ENCODE assay signal across 26 cellular contexts in genomic region chr1:205725514-205725913, GRCh38. TPM values are rescaled to one million over a fixed set of nuclear protein-coding genes. Genes with fewer than 3 reads are reported as not detected.
DNase-seq lines count a peak whose midpoint lies in the region; ATAC-seq and TF ChIP-seq lines count a peak whose summit lies in the region.
"Had no signal": no experiment of that assay in that cellular context is flagged by ENCODE, and none has a peak within 500 bp of the region (broad histone marks: within the 10 kb centered on the region; RNA-seq: fewer than 3 reads in every experiment).

No MANE protein-coding gene starts in this region.

- H3K36me3 Mint-ChIP-seq in natural killer cell: peaks cover 4% of the 10 kb centered on the region
- H3K36me3 Mint-ChIP-seq in natural killer cell treated with Interleukin-12 subunit alpha and Interleukin-12 subunit beta and Interleukin-15 and Interleukin-18, amount 100 ng/mL, for 72 hours: peaks cover 4% of the 10 kb centered on the region
- peaks cover 32% of the 10 kb centered on the region for H3K36me3 Mint-ChIP-seq in mesothelial cell of epicardium

- intact Hi-C loops in natural killer cell (cut with micrococcal nuclease): no loop called here

- H3K27me3 Mint-ChIP-seq in natural killer cell (ENCODE audit: low read depth in 2 of 2) (no peaks in the 10 kb centered on the region), mesothelial cell of epicardium (ENCODE audit: low read depth) (no peaks in the 10 kb centered on the region)
- no peaks in the 10 kb centered on the region for H3K27me3 Mint-ChIP-seq in natural killer cell treated with Interleukin-12 subunit alpha and Interleukin-12 subunit beta and Interleukin-15 and Interleukin-18, amount 100 ng/mL, for 72 hours

- TF ChIP-seq CTCF in natural killer cell (IDR thresholded peaks at IDR 0.05) (no peak), VCaP (conservative IDR thresholded peaks at IDR 0.05) (no peak), mesothelial cell of epicardium (IDR thresholded peaks at IDR 0.05; ENCODE audit: unreplicated experiment) (no peak)

- DNase-seq in natural killer cell: no peak
- DNase-seq in natural killer cell treated with Interleukin-12 subunit alpha and Interleukin-12 subunit beta and Interleukin-15 and Interleukin-18, amount 100 ng/mL, for 72 hours (ENCODE audit: low spot score): no peak
- no peak for DNase-seq in mesothelial cell of epicardium (ENCODE audit: low spot score in 2 of 2, unreplicated experiment in 2 of 2)
- DNase-seq in activated CD8-positive, alpha-beta memory T cell treated with anti-CD3 and anti-CD28 coated beads for 24 hours: no peak
- DNase-seq in NCI-H1436 treated with DMSO at 0.1 percent for 48 hours (lab: John Stamatoyannopoulos, UW): no peak
- DNase-seq in stimulated activated naive CD4-positive, alpha-beta T cell (lab: John Stamatoyannopoulos, UW): no peak
- DNase-seq: C1 segment of cervical spinal cord; Caco-2; CD8-positive, alpha-beta T cell; DMS79 treated with DMSO at 0.1 percent for 48 hours; GF-D8; Kasumi-1; MV-4-11; NCI-H1105; NCI-H146; NCI-H1930; NCI-H2107; NCI-H446; NCI-H524 treated with DMSO at 0.1 percent for 48 hours; NCI-H774; NK-92 treated with Interleukin-12 subunit alpha and Interleukin-12 subunit beta, amount 100 ng/mL, for 24 hours; PC-3; SJCRH30 had no signal

- H3K27ac Mint-ChIP-seq in natural killer cell (peak overlapping the region; percentile 12 to 40), mesothelial cell of epicardium (peak overlapping the region; percentile 17)
- no peak overlapping the region for H3K27ac Mint-ChIP-seq in natural killer cell treated with Interleukin-12 subunit alpha and Interleukin-12 subunit beta and Interleukin-15 and Interleukin-18, amount 100 ng/mL, for 72 hours

- H3K4me1 Mint-ChIP-seq in natural killer cell (peaks cover 6 to 22% of the 10 kb centered on the region in 2 donors), mesothelial cell of epicardium (no peaks in the 10 kb centered on the region)
- peaks cover 12 to 17% of the 10 kb centered on the region in 2 donors for H3K4me1 Mint-ChIP-seq in natural killer cell treated with Interleukin-12 subunit alpha and Interleukin-12 subunit beta and Interleukin-15 and Interleukin-18, amount 100 ng/mL, for 72 hours (ENCODE audit: low read depth in 2 of 2)

- no peak overlapping the region for H3K4me3 Mint-ChIP-seq in natural killer cell
- H3K4me3 Mint-ChIP-seq in natural killer cell treated with Interleukin-12 subunit alpha and Interleukin-12 subunit beta and Interleukin-15 and Interleukin-18, amount 100 ng/mL, for 72 hours: no peak overlapping the region
- H3K4me3 Mint-ChIP-seq in mesothelial cell of epicardium: no peak overlapping the region
- H3K4me3 Mint-ChIP-seq: CD8-positive, alpha-beta T cell had no signal

- ATAC-seq in natural killer cell: no peak
- no peak for ATAC-seq in natural killer cell treated with Interleukin-12 subunit alpha and Interleukin-12 subunit beta and Interleukin-15 and Interleukin-18, amount 100 ng/mL, for 72 hours
- ATAC-seq: CD8-positive, alpha-beta T cell; K562; PC-3; Right ventricle myocardium inferior had no signal

- H3K27ac ChIP-seq in VCaP: peak overlapping the region; percentile 12; the same call in 1 of the 2 replicates
- H3K27ac ChIP-seq: SJCRH30 had no signal

- H3K9me3 Mint-ChIP-seq in natural killer cell (no peaks in the 10 kb centered on the region), mesothelial cell of epicardium (no peaks in the 10 kb centered on the region)
- H3K9me3 Mint-ChIP-seq in natural killer cell treated with Interleukin-12 subunit alpha and Interleukin-12 subunit beta and Interleukin-15 and Interleukin-18, amount 100 ng/mL, for 72 hours: no peaks in the 10 kb centered on the region
- H3K9me3 Mint-ChIP-seq: CD8-positive, alpha-beta T cell had no signal

RNA-seq across cellular contexts. Expression of gene NUCKS1, which starts 24.5 kb away (rescaled TPM):
- total RNA-seq in natural killer cell (100 to 1,000 TPM in 2 of 3 donors, 10 to 100 TPM in 1; 89.2 to 113 (median 103) TPM), mesothelial cell of epicardium (280 to 304 TPM (median 289 TPM) in 3 replicates)
- total RNA-seq in natural killer cell treated with Interleukin-12 subunit alpha and Interleukin-12 subunit beta and Interleukin-15 and Interleukin-18, amount 100 ng/mL, for 72 hours: 100 to 1,000 TPM in 1 of 2 donors, 10 to 100 TPM in 1; 95.1 to 156 TPM

RNA-seq across cellular contexts. Expression of gene SLC45A3, which starts 45.2 kb away (rescaled TPM):
- total RNA-seq in natural killer cell (10 to 100 TPM in 1 of 3 donors, 1 to 10 TPM in 1, under 1 TPM in 1; 0.31 to 28.8 (median 1.8) TPM), mesothelial cell of epicardium (7.0 to 7.5 TPM (median 7.1 TPM) in 3 replicates)
- 1 to 10 TPM in 1 of 2 donors, under 1 TPM in 1; 0.64 to 5.1 TPM for total RNA-seq in natural killer cell treated with Interleukin-12 subunit alpha and Interleukin-12 subunit beta and Interleukin-15 and Interleukin-18, amount 100 ng/mL, for 72 hours

RNA-seq across cellular contexts. Expression of gene RAB29, which starts 49.8 kb away (rescaled TPM):
- total RNA-seq in natural killer cell: 100 to 1,000 TPM in 1 of 3 donors, 10 to 100 TPM in 2; 69.0 to 120 (median 95.1) TPM
- total RNA-seq in natural killer cell treated with Interleukin-12 subunit alpha and Interleukin-12 subunit beta and Interleukin-15 and Interleukin-18, amount 100 ng/mL, for 72 hours: 100 to 1,000 TPM; 109 to 217 TPM
- total RNA-seq in mesothelial cell of epicardium: 8.7 to 10.4 TPM (median 8.7 TPM) in 3 replicates

Comparison
In these comparisons a context has a peak if more than half of its experiments do, and no peak if none do; other contexts are left out.
1. H3K27ac Mint-ChIP-seq: peak in natural killer cell (2 of 2) and mesothelial cell of epicardium (single experiment); none in natural killer cell treated with Interleukin-12 subunit alpha and Interleukin-12 subunit beta and Interleukin-15 and Interleukin-18, amount 100 ng/mL, for 72 hours (0 of 2).